15 cellular contexts compared by ENCODE assay signal in genomic region chr14:72776701-72777255, GRCh38.
DNase-seq lines count a peak whose midpoint lies in the region; ATAC-seq and TF ChIP-seq lines count a peak whose summit lies in the region.
"Had no signal": no experiment of that assay in that cellular context is flagged by ENCODE, and none has a peak within 500 bp of the region (broad histone marks: within the 10 kb centered on the region; RNA-seq: fewer than 3 reads in every experiment).

No MANE protein-coding gene starts in this region.

- H2BK5ac ChIP-seq in IMR-90 (ENCODE audit: low read depth, low read length, poor library complexity, severe bottlenecking): no peak overlapping the region

- DNase-seq in IMR-90 (no peak), glutamatergic neuron (no peak), nephron progenitor cell (no peak), NCI-H187 (lab: John Stamatoyannopoulos, UW) (no peak), HCEC 1CT (no peak)
- no peak for DNase-seq in activated effector memory CD4-positive, alpha-beta T cell treated with Interleukin-2 at 50 U/mL for 16 hours
- no peak for DNase-seq in activated CD4-positive, alpha-beta memory T cell treated with anti-CD3 and anti-CD28 coated beads, Interleukin-2, amount 10 ng/mL, durations not matched to agents 7 days and 5 days
- DNase-seq: activated T-cell treated with anti-CD3 and anti-CD28 coated beads, Interleukin-2, amount 50 U/mL, for 72 hours; amniotic stem cell; DMS53; spleen; T-helper 9 cell had no signal

- no peak overlapping the region for H3K23ac ChIP-seq in IMR-90 (ENCODE audit: low read depth, low read length)

- H3K9me1 ChIP-seq in IMR-90 (ENCODE audit: insufficient read depth, low read length): peaks cover 15% of the 10 kb centered on the region

- H2AK9ac ChIP-seq in IMR-90 (replicated peaks; ENCODE audit: low read depth, low read length, poor library complexity): no peak overlapping the region

- H3K27me3 Mint-ChIP-seq in glutamatergic neuron (ENCODE audit: unreplicated experiment) (no peaks in the 10 kb centered on the region), nephron progenitor cell (ENCODE audit: low read depth, poor library complexity) (peaks cover 2% of the 10 kb centered on the region)
- peaks cover 8% of the 10 kb centered on the region for H3K27me3 Mint-ChIP-seq in activated CD4-positive, alpha-beta memory T cell treated with anti-CD3 and anti-CD28 coated beads, Interleukin-2, amount 10 ng/mL, durations not matched to agents 7 days and 5 days
- H3K27me3 Mint-ChIP-seq: stimulated activated naive CD8-positive, alpha-beta T cell treated with anti-CD3 and anti-CD28 coated beads, Interleukin-15, Interleukin-2, amounts not matched to agents 100 ng/mL and 50 ng/mL, for 24 hours had no signal

- TF ChIP-seq RAD21 in IMR-90 (IDR thresholded peaks at IDR 0.05; ENCODE audit: low read length): no peak

- WGBS in IMR-90 (ENCODE audit: extremely low coverage in 2 of 2, insufficient read length in 1 of 2), 2 experiments: no CpG with 5 or more reads among the region's 8 CpGs

- H3K4me1 ChIP-seq in BLaER1: peaks cover 13% of the 10 kb centered on the region
- H3K4me1 ChIP-seq in IMR-90 (ENCODE audit: control insufficient read depth, insufficient read depth, low read length): peaks cover 16% of the 10 kb centered on the region
- H3K4me1 ChIP-seq: spleen had no signal

- H2BK15ac ChIP-seq in IMR-90 (ENCODE audit: low read depth, low read length): no peak overlapping the region

- 0 out of 2 replicates have a peak overlapping the region, but pooled peaks have one; percentile 9 for H3K4ac ChIP-seq in IMR-90 (ENCODE audit: low read depth, low read length)

- H3K36me3 Mint-ChIP-seq in glutamatergic neuron (ENCODE audit: unreplicated experiment): peaks cover 6% of the 10 kb centered on the region
- peaks cover 32% of the 10 kb centered on the region for H3K36me3 Mint-ChIP-seq in nephron progenitor cell (ENCODE audit: low read depth)
- peaks cover 11% of the 10 kb centered on the region for H3K36me3 Mint-ChIP-seq in activated CD4-positive, alpha-beta memory T cell treated with anti-CD3 and anti-CD28 coated beads, Interleukin-2, amount 10 ng/mL, durations not matched to agents 7 days and 5 days (ENCODE audit: low read depth)

- H2BK20ac ChIP-seq in IMR-90 (ENCODE audit: low read depth, low read length): no peak overlapping the region

- H3K79me1 ChIP-seq in IMR-90 (ENCODE audit: low read depth in 1 of 2, low read length in 2 of 2): peaks cover 44 to 76% of the 10 kb centered on the region in 2 experiments

- no peak overlapping the region for H2AK5ac ChIP-seq in IMR-90 (ENCODE audit: low read depth, low read length)

- H3K36me3 ChIP-seq in BLaER1 (no peaks in the 10 kb centered on the region), IMR-90 (ENCODE audit: control insufficient read depth, insufficient read depth, low read length) (no peaks in the 10 kb centered on the region)
- H3K36me3 ChIP-seq: spleen had no signal

- dilution Hi-C loops in IMR-90 (cut with HindIII; ENCODE audit: low sequenced_read_pairs, unreplicated experiment): no loop called here

- H3K4me2 ChIP-seq in BLaER1 (peak overlapping the region; percentile 46), IMR-90 (ENCODE audit: low read depth, low read length) (no peak overlapping the region)

- no peak overlapping the region for H3K9ac ChIP-seq in BLaER1
- no peak overlapping the region for H3K9ac ChIP-seq in IMR-90 (ENCODE audit: low read depth, low read length)
- H3K9ac ChIP-seq: parathyroid adenoma had no signal

- in situ Hi-C loops in IMR-90 (cut with MboI; ENCODE audit: low sequenced_read_pairs): no loop called here

- H3K56ac ChIP-seq in IMR-90 (ENCODE audit: extremely low read depth, insufficient read depth, low read length): no peak overlapping the region

- POLR2A ChIA-PET in IMR-90 (lab: Charles Lee; ENCODE audit: unreplicated experiment): no interaction called here
- POLR2A ChIA-PET in activated CD4-positive, alpha-beta memory T cell treated with anti-CD3 and anti-CD28 coated beads, Interleukin-2, amount 10 ng/mL, durations not matched to agents 7 days and 5 days (lab: Charles Lee): no interaction called here

- H3K27ac ChIP-seq in BLaER1 (no peak overlapping the region), IMR-90 (ENCODE audit: insufficient read depth, low read length) (no peak overlapping the region)
- H3K27ac ChIP-seq: parathyroid adenoma, spleen had no signal

- H3K14ac ChIP-seq in IMR-90 (replicated peaks; ENCODE audit: low read depth, low read length): no peak overlapping the region

- H4K20me1 ChIP-seq in BLaER1 (no peaks in the 10 kb centered on the region), IMR-90 (ENCODE audit: insufficient read depth, low read length) (0 out of 2 replicates have a peak, but pooled peaks cover 11% of the 10 kb centered on the region)

- BruUV-seq in IMR-90 (replicated peaks; lab: Mats Ljungman, UMichigan): no TSS peak

- TF ChIP-seq CTCF in IMR-90 (conservative IDR thresholded peaks at IDR 0.05; ENCODE audit: low read depth, low read length) (no peak), glutamatergic neuron (IDR thresholded peaks at IDR 0.05; ENCODE audit: partially characterized antibody, unreplicated experiment) (no peak), nephron progenitor cell (IDR thresholded peaks at IDR 0.05) (no peak)

- no peaks in the 10 kb centered on the region for H3K27me3 ChIP-seq in BLaER1
- no peaks in the 10 kb centered on the region for H3K27me3 ChIP-seq in IMR-90 (ENCODE audit: control insufficient read depth, insufficient read depth, low read length)
- H3K27me3 ChIP-seq: spleen had no signal

- H3K4me1 Mint-ChIP-seq in glutamatergic neuron (ENCODE audit: low read depth, unreplicated experiment): peaks cover 25% of the 10 kb centered on the region
- H3K4me1 Mint-ChIP-seq in nephron progenitor cell: peaks cover 51% of the 10 kb centered on the region
- H3K4me1 Mint-ChIP-seq in activated CD4-positive, alpha-beta memory T cell treated with anti-CD3 and anti-CD28 coated beads, Interleukin-2, amount 10 ng/mL, durations not matched to agents 7 days and 5 days: peaks cover 4% of the 10 kb centered on the region

- intact Hi-C loops in IMR-90 (cut with micrococcal nuclease): no loop called here

- H4K91ac ChIP-seq in IMR-90 (ENCODE audit: insufficient read depth, low read depth, low read length): no peak overlapping the region

- peak overlapping the region; percentile 45 for H2AFZ ChIP-seq in IMR-90 (replicated peaks; ENCODE audit: low read length, poor library complexity)
- H2AFZ ChIP-seq: parathyroid adenoma had no signal

- H3K4me3 ChIP-seq in BLaER1: no peak overlapping the region
- H3K4me3 ChIP-seq in IMR-90 (ENCODE audit: insufficient read depth, low read depth, low read length): no peak overlapping the region
- H3K4me3 ChIP-seq: spleen had no signal

- TF ChIP-seq POLR2A in IMR-90 (IDR thresholded peaks at IDR 0.05; ENCODE audit: low read depth, low read length): no peak

- CTCF ChIA-PET in IMR-90 (lab: Yijun Ruan, JAX): no interaction called here
- CTCF ChIA-PET in activated CD4-positive, alpha-beta memory T cell treated with anti-CD3 and anti-CD28 coated beads, Interleukin-2, amount 10 ng/mL, durations not matched to agents 7 days and 5 days (lab: Charles Lee): no interaction called here

- H3K4me3 Mint-ChIP-seq in glutamatergic neuron (ENCODE audit: unreplicated experiment) (no peak overlapping the region), nephron progenitor cell (no peak overlapping the region)
- H3K4me3 Mint-ChIP-seq in activated CD4-positive, alpha-beta memory T cell treated with anti-CD3 and anti-CD28 coated beads, Interleukin-2, amount 10 ng/mL, durations not matched to agents 7 days and 5 days: no peak overlapping the region
- H3K4me3 Mint-ChIP-seq: activated T-cell treated with anti-CD3 and anti-CD28 coated beads, Interleukin-2, amount 50 U/mL, for 72 hours; stimulated activated naive CD8-positive, alpha-beta T cell treated with anti-CD3 and anti-CD28 coated beads, Interleukin-15, Interleukin-2, amounts not matched to agents 100 ng/mL and 50 ng/mL, for 24 hours had no signal

- 0 out of 4 replicates have a peak overlapping the region, but pooled peaks of 1 of the 2 experiments have one; percentile 12 for H4K8ac ChIP-seq in IMR-90 (ENCODE audit: low read depth in 2 of 2, low read length in 2 of 2)

- no peak overlapping the region for H3K18ac ChIP-seq in IMR-90 (ENCODE audit: low read depth, low read length)

- no peak for ATAC-seq in IMR-90 (ENCODE audit: low read depth)
- ATAC-seq: activated T-cell treated with anti-CD3 and anti-CD28 coated beads, Interleukin-2, amount 50 U/mL, for 72 hours had no signal

- H3K9me3 ChIP-seq in BLaER1 (peaks cover 9% of the 10 kb centered on the region), IMR-90 (ENCODE audit: control insufficient read depth, insufficient read depth, low read length) (peaks cover 3% of the 10 kb centered on the region; the same call in 1 of the 2 replicates)

- no peak overlapping the region for H2BK120ac ChIP-seq in IMR-90 (ENCODE audit: low read depth, low read length)

- H3K9me3 Mint-ChIP-seq in glutamatergic neuron (ENCODE audit: unreplicated experiment): peaks cover 12% of the 10 kb centered on the region
- H3K9me3 Mint-ChIP-seq in nephron progenitor cell: peaks cover 25% of the 10 kb centered on the region
- H3K9me3 Mint-ChIP-seq in activated CD4-positive, alpha-beta memory T cell treated with anti-CD3 and anti-CD28 coated beads, Interleukin-2, amount 10 ng/mL, durations not matched to agents 7 days and 5 days: peaks cover 13% of the 10 kb centered on the region
- H3K9me3 Mint-ChIP-seq: stimulated activated naive CD8-positive, alpha-beta T cell treated with anti-CD3 and anti-CD28 coated beads, Interleukin-15, Interleukin-2, amounts not matched to agents 100 ng/mL and 50 ng/mL, for 24 hours had no signal

- H3K27ac Mint-ChIP-seq in glutamatergic neuron (ENCODE audit: unreplicated experiment) (peak overlapping the region; percentile 55), nephron progenitor cell (peak overlapping the region; percentile 63)
- no peak overlapping the region for H3K27ac Mint-ChIP-seq in activated CD4-positive, alpha-beta memory T cell treated with anti-CD3 and anti-CD28 coated beads, Interleukin-2, amount 10 ng/mL, durations not matched to agents 7 days and 5 days
- H3K27ac Mint-ChIP-seq: activated T-cell treated with anti-CD3 and anti-CD28 coated beads, Interleukin-2, amount 50 U/mL, for 72 hours; stimulated activated naive CD8-positive, alpha-beta T cell treated with anti-CD3 and anti-CD28 coated beads, Interleukin-15, Interleukin-2, amounts not matched to agents 100 ng/mL and 50 ng/mL, for 24 hours had no signal

- peak overlapping the region; percentile 19; the same call in 1 of the 2 replicates for H4K5ac ChIP-seq in IMR-90 (ENCODE audit: low read depth, low read length)

TF ChIP-seq in IMR-90, 13 proteins besides CTCF, POLR2A, EP300 and RAD21 (continues in another document):
- TF ChIP-seq, protein P1, sequence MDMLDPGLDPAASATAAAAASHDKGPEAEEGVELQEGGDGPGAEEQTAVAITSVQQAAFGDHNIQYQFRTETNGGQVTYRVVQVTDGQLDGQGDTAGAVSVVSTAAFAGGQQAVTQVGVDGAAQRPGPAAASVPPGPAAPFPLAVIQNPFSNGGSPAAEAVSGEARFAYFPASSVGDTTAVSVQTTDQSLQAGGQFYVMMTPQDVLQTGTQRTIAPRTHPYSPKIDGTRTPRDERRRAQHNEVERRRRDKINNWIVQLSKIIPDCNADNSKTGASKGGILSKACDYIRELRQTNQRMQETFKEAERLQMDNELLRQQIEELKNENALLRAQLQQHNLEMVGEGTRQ (IDR thresholded peaks at IDR 0.05; ENCODE audit: low read depth, low read length): no peak
